In the genomic region with DNA sequence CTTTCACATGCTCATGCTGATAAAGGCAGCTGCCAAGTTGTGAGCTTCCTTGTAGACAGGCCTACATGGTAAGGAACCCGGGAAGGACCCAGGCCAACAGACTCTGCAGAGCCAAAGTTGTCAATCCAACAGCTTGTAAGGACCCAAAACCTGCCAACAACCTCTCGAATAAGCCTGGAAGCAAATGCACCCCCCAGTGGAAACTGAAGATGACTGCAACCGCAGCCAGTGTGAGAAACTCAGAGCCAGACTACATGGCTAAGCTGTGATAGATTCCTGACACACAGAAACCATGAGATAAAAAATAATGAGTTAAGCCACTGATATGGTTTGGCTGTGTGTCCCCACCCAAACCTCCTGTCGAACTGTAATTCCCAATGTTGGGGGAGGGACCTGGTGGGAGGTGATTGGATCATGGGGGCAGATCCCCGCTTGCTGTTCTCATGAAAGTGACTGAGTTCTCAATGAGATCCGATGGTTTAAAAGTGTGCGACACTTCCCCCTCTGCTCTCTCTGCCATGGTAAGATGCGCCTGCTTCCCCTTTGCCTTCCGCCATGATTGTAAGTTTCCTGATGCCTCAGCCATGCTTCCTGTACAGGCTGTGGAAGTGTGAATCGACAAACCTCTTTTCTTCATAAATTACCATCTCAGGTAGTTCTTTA, we compare ENCODE assay signal across 1 cellular context.
TF ChIP-seq lines count a peak whose summit lies in the region.

No MANE protein-coding gene starts in this region.

TF ChIP-seq in GM12878, 131 proteins besides CTCF, POLR2A, EP300 and RAD21:
- TF ChIP-seq SRF (IDR thresholded peaks at IDR 0.05; ENCODE audit: low read depth in 2 of 2, low read length in 2 of 2): no peak
- TF ChIP-seq BRCA1 (IDR thresholded peaks at IDR 0.05; ENCODE audit: low read depth, low read length): no peak
- TF ChIP-seq MYC (IDR thresholded peaks at IDR 0.05; ENCODE audit: insufficient read depth, insufficient read length, insufficient replicate concordance, low read length, severe bottlenecking): no peak
- no peak for TF ChIP-seq IKZF1 (conservative IDR thresholded peaks at IDR 0.05)
- 0 out of 2 replicates have a peak, but pooled peaks have one; percentile 16 for TF ChIP-seq YY1 (IDR thresholded peaks at IDR 0.05; ENCODE audit: low read depth, low read length)
- peak; percentile 65; the same call in 1 of the 2 replicates for TF ChIP-seq CBFB (IDR thresholded peaks at IDR 0.05; ENCODE audit: low read depth)
- TF ChIP-seq RUNX3 (IDR thresholded peaks at IDR 0.05; ENCODE audit: low read length): peak; percentile 91
- peak; percentile 14; the same call in 1 of the 2 replicates for TF ChIP-seq SMC3 (IDR thresholded peaks at IDR 0.05; ENCODE audit: borderline replicate concordance, low read length)
